ENCODE assay signal across 8 cellular contexts in genomic region chr14:77123381-77124344, GRCh38. TPM values are rescaled to one million over a fixed set of nuclear protein-coding genes. Genes with fewer than 3 reads are reported as not detected.
A peak's percentile ranks its signal among the peaks of the same experiment; 100 is the strongest.
DNase-seq lines count a peak whose midpoint lies in the region; ATAC-seq and TF ChIP-seq lines count a peak whose summit lies in the region.

No MANE protein-coding gene starts in this region.

- no peak overlapping the region for H3K4me3 ChIP-seq in adrenal gland
- H3K4me3 ChIP-seq in lung = no peak overlapping the region
- no peak overlapping the region for H3K4me3 ChIP-seq in aorta (ENCODE audit: low read length in 2 of 2)

- H3K27ac ChIP-seq in adrenal gland (peak overlapping the region in 1 of 5 donors; percentile 44), lung (ENCODE audit: low read depth in 1 of 2, low read length in 1 of 2) (no peak overlapping the region), aorta (ENCODE audit: low read depth in 1 of 2, low read length in 2 of 2) (no peak overlapping the region)

- H3K27me3 ChIP-seq in adrenal gland (no peaks in the 10 kb centered on the region), lung (ENCODE audit: control insufficient read depth, insufficient read depth) (no peaks in the 10 kb centered on the region), aorta (ENCODE audit: control insufficient read depth in 1 of 2, insufficient read depth in 2 of 2, low read length in 1 of 2) (no peaks in the 10 kb centered on the region)

- ATAC-seq in lung (ENCODE audit: insufficient read depth, low FRiP score) (peak; percentile 73), aorta (ENCODE audit: low FRiP score) (peak; percentile 47), GM21423 (IDR thresholded peaks at IDR 0.05; ENCODE audit: unreplicated experiment) (no peak), HG03025 (IDR thresholded peaks at IDR 0.05; ENCODE audit: low FRiP score, unreplicated experiment) (no peak)

- peak; percentile 93 for DNase-seq in COR-L47 (lab: John Stamatoyannopoulos, UW)
- peak; percentile 45 for DNase-seq in NAMALWA (ENCODE audit: low spot score)
- peak; percentile 57 to 85 (median 80) for DNase-seq in adrenal gland
- DNase-seq in lung (ENCODE audit: low spot score) = peak; percentile 83
- peak in 1 of 2 donors; percentile 73 for DNase-seq in aorta
- no peak for DNase-seq in NCI-H524 treated with DMSO at 0.1 percent for 48 hours (lab: John Stamatoyannopoulos, UW)

- peaks cover 0 to 2% of the 10 kb centered on the region in 2 donors for H3K36me3 ChIP-seq in adrenal gland (replicated peaks in 1 of 2)
- peaks cover 0 to 5% of the 10 kb centered on the region in 2 donors for H3K36me3 ChIP-seq in lung (ENCODE audit: control insufficient read depth in 2 of 2, insufficient read depth in 2 of 2, low read length in 2 of 2)
- H3K36me3 ChIP-seq in aorta (ENCODE audit: control insufficient read depth in 1 of 2, insufficient read depth in 2 of 2, low read length in 1 of 2) = peaks cover 0 to 1% of the 10 kb centered on the region in 2 donors

- no peaks in the 10 kb centered on the region for H3K9me3 ChIP-seq in adrenal gland (replicated peaks in 1 of 3)
- no peaks in the 10 kb centered on the region for H3K9me3 ChIP-seq in lung (ENCODE audit: control insufficient read depth in 2 of 2, insufficient read depth in 1 of 2, low read length in 1 of 2)
- H3K9me3 ChIP-seq in aorta (ENCODE audit: control insufficient read depth, low read length) = no peaks in the 10 kb centered on the region

- no peak for TF ChIP-seq POLR2A in adrenal gland (IDR thresholded peaks at IDR 0.05)

- intact Hi-C loops in adrenal gland (cut with DNase I) (no loop called here), aorta (cut with DNase I) (loop anchor here in 1 of 2 donors (2.0 kb wide), 1 partner anchor 27 kb away; no protein-coding TSS in a partner anchor)

- H3K4me1 ChIP-seq in adrenal gland (replicated peaks in 1 of 2) (peaks cover 22 to 45% of the 10 kb centered on the region in 2 donors), lung (ENCODE audit: control insufficient read depth in 2 of 2, insufficient read depth in 2 of 2, low read length in 2 of 2) (peaks cover 12 to 16% of the 10 kb centered on the region in 2 donors), aorta (ENCODE audit: control insufficient read depth in 1 of 2, insufficient read depth in 2 of 2, low read length in 2 of 2) (no peaks in the 10 kb centered on the region)

- TF ChIP-seq CTCF in adrenal gland (IDR thresholded peaks at IDR 0.05) (no peak), lung (IDR thresholded peaks at IDR 0.05; ENCODE audit: control extremely low read depth, extremely low read depth) (no peak)

- 70 to 83% (median 76%) methylated on average over 7 to 9 of the region's 9 CpGs for WGBS in adrenal gland, 4 donors
- WGBS in lung, 2 donors = 75 to 78% methylated on average over 9 of the region's 9 CpGs
- 84 to 92% methylated on average over 9 of the region's 9 CpGs for WGBS in aorta, 2 donors

RNA-seq across cellular contexts. Expression of gene ZDHHC22, which starts 17.9 kb away (rescaled TPM):
- total RNA-seq in adrenal gland = 1 to 10 TPM in 1 of 8 donors, under 1 TPM in 2, not detected in 5; 0.23 to 1.2 (median 0.28) TPM
- under 1 TPM in 1 of 3 donors, not detected in 2; 0.24 TPM for polyA plus RNA-seq in adrenal gland
- total RNA-seq in lung = not detected
- polyA plus RNA-seq in lung = under 1 TPM in 1 of 2 donors, not detected in 1; 0.02 TPM
- total RNA-seq in aorta = not detected
- polyA plus RNA-seq in aorta = not detected

RNA-seq across cellular contexts. Expression of gene CIPC, which starts 25.6 kb away (rescaled TPM):
- total RNA-seq in adrenal gland (10 to 100 TPM; 23.2 to 48.6 (median 28.8) TPM), lung (10 to 100 TPM; 26.6 to 32.0 TPM), aorta (10 to 100 TPM; 23.1 to 24.4 TPM)
- polyA plus RNA-seq in adrenal gland (10 to 100 TPM in 1 of 3 donors, 1 to 10 TPM in 2; 3.7 to 16.1 (median 5.6) TPM), lung (10 to 100 TPM in 1 of 2 donors, 1 to 10 TPM in 1; 6.4 to 10.6 TPM), aorta (10 to 100 TPM in 1 of 2 donors, 1 to 10 TPM in 1; 8.1 to 11.0 TPM)

RNA-seq across cellular contexts. Expression of gene TMEM63C, which starts 57.9 kb away (rescaled TPM):
- total RNA-seq in adrenal gland = 10 to 100 TPM in 3 of 8 donors, 1 to 10 TPM in 5; 2.7 to 19.7 (median 6.5) TPM
- polyA plus RNA-seq in adrenal gland = 10 to 100 TPM in 1 of 3 donors, 1 to 10 TPM in 2; 3.1 to 21.2 (median 7.9) TPM
- 1 to 10 TPM in 1 of 2 donors, under 1 TPM in 1; 0.48 to 1.2 TPM for total RNA-seq in lung
- under 1 TPM; 0.20 to 0.41 TPM for polyA plus RNA-seq in lung
- under 1 TPM; 0.06 to 0.26 TPM for total RNA-seq in aorta
- under 1 TPM in 1 of 2 donors, not detected in 1; 0.13 TPM for polyA plus RNA-seq in aorta

Comparison
In these comparisons a context has a peak if more than half of its experiments do, and no peak if none do; other contexts are left out.
1. ATAC-seq: peak in lung (single experiment) and aorta (single experiment); none in GM21423 (single experiment) and HG03025 (single experiment).